ENCODE assay signal across 11 cellular contexts in genomic region chr17:64005734-64006167, GRCh38. TPM values are rescaled to one million over a fixed set of nuclear protein-coding genes. Genes with fewer than 3 reads are reported as not detected.
A peak's percentile ranks its signal among the peaks of the same experiment; 100 is the strongest.
DNase-seq lines count a peak whose midpoint lies in the region; TF ChIP-seq lines count a peak whose summit lies in the region.
"Had no signal": no experiment of that assay in that cellular context is flagged by ENCODE, and none has a peak within 500 bp of the region (broad histone marks: within the 10 kb centered on the region; RNA-seq: fewer than 3 reads in every experiment).

No MANE protein-coding gene starts in this region.

- H2AFZ ChIP-seq in Karpas-422 (ENCODE audit: low read length), result no peak overlapping the region

- H3K36me3 Mint-ChIP-seq in CD14-positive monocyte, result peaks cover 46 to 57% of the 10 kb centered on the region in 2 donors

- no peaks in the 10 kb centered on the region for H3K27me3 ChIP-seq in effector memory CD4-positive, alpha-beta T cell (replicated peaks; ENCODE audit: control insufficient read depth, insufficient read depth, low read length, poor library complexity, severe bottlenecking)
- H3K27me3 ChIP-seq in subcutaneous abdominal adipose tissue (ENCODE audit: control insufficient read depth in 5 of 5, insufficient read depth in 4 of 5, low read length in 5 of 5), result no peaks in the 10 kb centered on the region
- no peaks in the 10 kb centered on the region for H3K27me3 ChIP-seq in Karpas-422 (ENCODE audit: low read length)

- peaks cover 0 to 4% (median 0%) of the 10 kb centered on the region in 7 donors for H3K9me3 Mint-ChIP-seq in CD14-positive monocyte

- no peaks in the 10 kb centered on the region for H4K20me1 ChIP-seq in Karpas-422 (ENCODE audit: insufficient read depth, low read depth, low read length)

- TF ChIP-seq CTCF in CD14-positive monocyte (IDR thresholded peaks at IDR 0.05), result no peak

- peak overlapping the region in 2 of 7 donors; percentile 75 to 78 for H3K27ac Mint-ChIP-seq in CD14-positive monocyte

- peaks cover 67% of the 10 kb centered on the region for H3K36me3 ChIP-seq in effector memory CD4-positive, alpha-beta T cell (ENCODE audit: control insufficient read depth, insufficient read depth, low read length)
- H3K36me3 ChIP-seq in subcutaneous abdominal adipose tissue (ENCODE audit: control insufficient read depth in 5 of 5, insufficient read depth in 5 of 5, low read length in 5 of 5) (peaks cover 0 to 31% (median 16%) of the 10 kb centered on the region in 5 donors), Karpas-422 (ENCODE audit: insufficient read depth, low read length) (no peaks in the 10 kb centered on the region)

- peaks cover 25% of the 10 kb centered on the region for H3K4me1 ChIP-seq in effector memory CD4-positive, alpha-beta T cell (ENCODE audit: control insufficient read depth, insufficient read depth, low read length, poor library complexity, severe bottlenecking)
- H3K4me1 ChIP-seq in subcutaneous abdominal adipose tissue (ENCODE audit: control insufficient read depth in 5 of 5, insufficient read depth in 5 of 5, low read length in 5 of 5) (peaks cover 18 to 85% (median 71%) of the 10 kb centered on the region in 5 donors), Karpas-422 (ENCODE audit: low read length) (no peaks in the 10 kb centered on the region)

- no peak overlapping the region for H3K4me2 ChIP-seq in Karpas-422 (ENCODE audit: low read depth, low read length, poor library complexity, severe bottlenecking)
- H3K4me2 ChIP-seq: smooth muscle cell had no signal

- no peaks in the 10 kb centered on the region for H3K9me2 ChIP-seq in Karpas-422 (replicated peaks; ENCODE audit: insufficient read depth, low read length)

- H3K4me3 Mint-ChIP-seq in CD14-positive monocyte, result no peak overlapping the region

- DNase-seq in activated effector memory CD4-positive, alpha-beta T cell treated with anti-CD3 and anti-CD28 coated beads, Interleukin-2, amount 50 U/mL, for 16 hours, result peak; percentile 28
- DNase-seq in activated effector memory CD4-positive, alpha-beta T cell treated with Interleukin-2 at 50 U/mL for 16 hours, result no peak
- DNase-seq in NCI-H510A (lab: John Stamatoyannopoulos, UW) (peak; percentile 82), NCI-H526 treated with DMSO at 0.1 percent for 48 hours (lab: John Stamatoyannopoulos, UW) (no peak), CD14-positive monocyte (ENCODE audit: low spot score) (no peak), Karpas-422 (no peak)
- no peak for DNase-seq in effector memory CD4-positive, alpha-beta T cell
- DNase-seq: HCEC 1CT, NCI-H187 treated with DMSO at 0.1 percent for 48 hours had no signal

- peaks cover 0 to 2% (median 0%) of the 10 kb centered on the region in 3 donors for H3K27me3 Mint-ChIP-seq in CD14-positive monocyte (ENCODE audit: low read depth in 3 of 3)

- peaks cover 56% of the 10 kb centered on the region for H3K4me1 Mint-ChIP-seq in CD14-positive monocyte

- H3K9ac ChIP-seq in subcutaneous abdominal adipose tissue (ENCODE audit: low read length in 5 of 5) (peak overlapping the region in 4 of 5 donors; percentile 16 to 63 (median 52)), Karpas-422 (ENCODE audit: low read length) (no peak overlapping the region)

- H3K9me3 ChIP-seq in effector memory CD4-positive, alpha-beta T cell (ENCODE audit: control insufficient read depth, low read length), result no peaks in the 10 kb centered on the region
- H3K9me3 ChIP-seq in subcutaneous abdominal adipose tissue (ENCODE audit: control insufficient read depth in 5 of 5, low read length in 5 of 5) (no peaks in the 10 kb centered on the region), Karpas-422 (ENCODE audit: low read length) (no peaks in the 10 kb centered on the region)

- no peak overlapping the region for H3K4me3 ChIP-seq in effector memory CD4-positive, alpha-beta T cell (ENCODE audit: insufficient read depth, low read depth, low read length, poor library complexity, severe bottlenecking)
- H3K4me3 ChIP-seq in subcutaneous abdominal adipose tissue (ENCODE audit: low read depth in 1 of 5, low read length in 5 of 5) (peak overlapping the region in 4 of 5 donors; percentile 46 to 65 (median 62)), Karpas-422 (ENCODE audit: low read length) (no peak overlapping the region)
- H3K4me3 ChIP-seq: smooth muscle cell had no signal

- H3K79me2 ChIP-seq in Karpas-422 (ENCODE audit: low read length), result no peaks in the 10 kb centered on the region

- intact Hi-C loops in CD14-positive monocyte (cut with micrococcal nuclease), result no loop called here

- peak overlapping the region; percentile 51 for H3K27ac ChIP-seq in effector memory CD4-positive, alpha-beta T cell (ENCODE audit: insufficient read depth, low read length, poor library complexity, severe bottlenecking)
- H3K27ac ChIP-seq in subcutaneous abdominal adipose tissue (ENCODE audit: low read depth, low read length) (peak overlapping the region; percentile 84), Karpas-422 (ENCODE audit: low read length) (no peak overlapping the region)

RNA-seq across cellular contexts. Expression of gene PRR29, which starts 7.6 kb away (rescaled TPM):
- polyA plus RNA-seq in CD14-positive monocyte, result 1 to 10 TPM; 1.4 to 2.1 TPM
- total RNA-seq in Karpas-422 (2014; rRNA removed; shearing (Covaris generic); ENCODE audit: low replicate concordance), result not detected in 2 replicates
- total RNA-seq: smooth muscle cell had no signal

RNA-seq across cellular contexts. Expression of gene ICAM2, which starts 14.7 kb away (rescaled TPM):
- 100 to 1,000 TPM; 174 to 186 TPM for polyA plus RNA-seq in CD14-positive monocyte
- total RNA-seq in Karpas-422 (2014; rRNA removed; shearing (Covaris generic); ENCODE audit: low replicate concordance), result 4.4 and 12.1 TPM in 2 replicates
- total RNA-seq: smooth muscle cell had no signal

RNA-seq across cellular contexts. Expression of gene SCN4A, which starts 33.0 kb away (rescaled TPM):
- not detected for polyA plus RNA-seq in CD14-positive monocyte
- total RNA-seq in Karpas-422 (2014; rRNA removed; shearing (Covaris generic); ENCODE audit: low replicate concordance), result under 0.01 and 0.07 TPM in 2 replicates
- polyA plus RNA-seq: smooth muscle cell had no signal

Comparison
In these comparisons a context has a peak if more than half of its experiments do, and no peak if none do; other contexts are left out.
1. DNase-seq: peak in activated effector memory CD4-positive, alpha-beta T cell treated with anti-CD3 and anti-CD28 coated beads, Interleukin-2, amount 50 U/mL, for 16 hours (single experiment) and NCI-H510A (single experiment); none in activated effector memory CD4-positive, alpha-beta T cell treated with Interleukin-2 at 50 U/mL for 16 hours (single experiment), effector memory CD4-positive, alpha-beta T cell (0 of 3), NCI-H526 treated with DMSO at 0.1 percent for 48 hours (single experiment), CD14-positive monocyte (single experiment) and Karpas-422 (single experiment).
2. H3K4me3 ChIP-seq: peak in subcutaneous abdominal adipose tissue (4 of 5); none in effector memory CD4-positive, alpha-beta T cell (single experiment) and Karpas-422 (single experiment).